Comparison of ENCODE assay signal across 8 cellular contexts in the genomic region with DNA sequence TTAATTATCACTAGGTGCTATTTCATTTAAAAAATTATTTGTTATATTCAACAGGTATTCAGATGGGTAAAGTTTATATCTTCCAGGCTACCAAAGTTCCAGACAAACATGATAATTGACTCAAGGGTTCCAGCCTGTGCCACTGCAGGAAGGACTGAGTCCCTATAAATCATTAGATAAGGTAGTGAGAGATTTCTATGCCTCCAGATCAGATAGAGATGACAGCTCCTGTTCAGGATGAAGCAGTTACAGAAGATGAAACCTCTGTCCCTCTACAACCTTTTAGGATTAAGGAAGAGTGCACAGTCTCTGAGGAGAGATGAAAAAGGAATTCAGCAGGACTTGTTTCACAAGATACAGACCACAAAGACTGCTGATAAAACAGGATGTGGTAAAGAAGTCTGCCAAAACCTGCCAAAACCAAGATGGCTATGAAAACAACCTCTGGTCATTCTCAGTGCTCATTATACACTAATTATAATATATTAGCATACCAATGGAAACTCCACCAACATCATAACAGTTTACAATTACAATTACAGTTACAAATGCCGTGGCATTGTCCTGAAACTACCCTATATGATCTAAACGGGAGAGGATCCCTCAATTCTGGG.
DNase-seq lines count a peak whose midpoint lies in the region; ATAC-seq and TF ChIP-seq lines count a peak whose summit lies in the region.

No MANE protein-coding gene starts in this region.

- peaks cover 2% of the 10 kb centered on the region for H3K27me3 Mint-ChIP-seq in activated CD8-positive, alpha-beta memory T cell treated with anti-CD3 and anti-CD28 coated beads, Interleukin-2, amount 10 ng/mL, durations not matched to agents 7 days and 5 days
- H3K27me3 Mint-ChIP-seq in activated naive CD8-positive, alpha-beta T cell treated with anti-CD3 and anti-CD28 coated beads, Interleukin-2, amount 10 ng/mL, durations not matched to agents 7 days and 5 days = no peaks in the 10 kb centered on the region

- no peaks in the 10 kb centered on the region for H3K36me3 ChIP-seq in psoas muscle (ENCODE audit: insufficient read depth in 1 of 2, low read depth in 1 of 2)

- DNase-seq in activated CD8-positive, alpha-beta memory T cell treated with anti-CD3 and anti-CD28 coated beads, Interleukin-2, amount 10 ng/mL, durations not matched to agents 7 days and 5 days = peak; percentile 56
- no peak for DNase-seq in activated CD8-positive, alpha-beta memory T cell treated with anti-CD3 and anti-CD28 coated beads, Interleukin-2, amount 50 U/mL, for 4 hours
- DNase-seq in activated naive CD8-positive, alpha-beta T cell treated with anti-CD3 and anti-CD28 coated beads, Interleukin-2, amount 10 ng/mL, durations not matched to agents 7 days and 5 days = no peak
- DNase-seq in psoas muscle (no peak), caudate nucleus (lab: John Stamatoyannopoulos, UW) (no peak), GM20000 (ENCODE audit: low spot score) (no peak)

- no peaks in the 10 kb centered on the region for H3K27me3 ChIP-seq in psoas muscle (ENCODE audit: insufficient read depth in 3 of 3, low read length in 2 of 3)

- no peaks in the 10 kb centered on the region for H3K9me3 ChIP-seq in psoas muscle

- peak; percentile 85 for ATAC-seq in activated CD8-positive, alpha-beta memory T cell treated with anti-CD3 and anti-CD28 coated beads, Interleukin-2, amount 10 ng/mL, durations not matched to agents 7 days and 5 days
- ATAC-seq in HG03558 (IDR thresholded peaks at IDR 0.05; ENCODE audit: extremely low read depth, unreplicated experiment) (peak; percentile 79), psoas muscle (peak; percentile 63 to 84 (median 76)), GM19397 (IDR thresholded peaks at IDR 0.05; ENCODE audit: unreplicated experiment) (no peak)
- peak; percentile 81 for ATAC-seq in activated naive CD8-positive, alpha-beta T cell treated with anti-CD3 and anti-CD28 coated beads, Interleukin-2, amount 10 ng/mL, durations not matched to agents 7 days and 5 days (ENCODE audit: low read depth)

- H3K27ac Mint-ChIP-seq in activated CD8-positive, alpha-beta memory T cell treated with anti-CD3 and anti-CD28 coated beads, Interleukin-2, amount 10 ng/mL, durations not matched to agents 7 days and 5 days = peak overlapping the region; percentile 79
- peak overlapping the region; percentile 84 for H3K27ac Mint-ChIP-seq in activated naive CD8-positive, alpha-beta T cell treated with anti-CD3 and anti-CD28 coated beads, Interleukin-2, amount 10 ng/mL, durations not matched to agents 7 days and 5 days

- 25 to 33% (median 25%) methylated on average over 2 of the region's 2 CpGs for WGBS in psoas muscle, 3 donors

- H3K36me3 Mint-ChIP-seq in activated CD8-positive, alpha-beta memory T cell treated with anti-CD3 and anti-CD28 coated beads, Interleukin-2, amount 10 ng/mL, durations not matched to agents 7 days and 5 days = peaks cover 6% of the 10 kb centered on the region
- H3K36me3 Mint-ChIP-seq in activated naive CD8-positive, alpha-beta T cell treated with anti-CD3 and anti-CD28 coated beads, Interleukin-2, amount 10 ng/mL, durations not matched to agents 7 days and 5 days = peaks cover 6% of the 10 kb centered on the region

- peak overlapping the region; percentile 35 for H3K4me3 ChIP-seq in psoas muscle

- CTCF ChIA-PET in activated CD8-positive, alpha-beta memory T cell treated with anti-CD3 and anti-CD28 coated beads, Interleukin-2, amount 10 ng/mL, durations not matched to agents 7 days and 5 days (lab: Charles Lee) = interaction anchor here (0.5 to 1.1 kb wide), 4 partner anchors 10 to 718 kb away, joined by 3 to 5 read pairs (median 4); no protein-coding TSS in a partner anchor

- peak overlapping the region; percentile 69 for H3K27ac ChIP-seq in psoas muscle
- H3K27ac ChIP-seq in caudate nucleus (ENCODE audit: low read depth, low read length) = no peak overlapping the region

- peak overlapping the region; percentile 45 for H3K4me3 Mint-ChIP-seq in activated CD8-positive, alpha-beta memory T cell treated with anti-CD3 and anti-CD28 coated beads, Interleukin-2, amount 10 ng/mL, durations not matched to agents 7 days and 5 days
- H3K4me3 Mint-ChIP-seq in activated naive CD8-positive, alpha-beta T cell treated with anti-CD3 and anti-CD28 coated beads, Interleukin-2, amount 10 ng/mL, durations not matched to agents 7 days and 5 days = peak overlapping the region; percentile 47

- no peak for TF ChIP-seq CTCF in psoas muscle (IDR thresholded peaks at IDR 0.05)
- TF ChIP-seq CTCF in GM20000 (IDR thresholded peaks at IDR 0.05; ENCODE audit: extremely low read depth, missing control alignments) = no peak

- peaks cover 3% of the 10 kb centered on the region for H3K9me3 Mint-ChIP-seq in activated CD8-positive, alpha-beta memory T cell treated with anti-CD3 and anti-CD28 coated beads, Interleukin-2, amount 10 ng/mL, durations not matched to agents 7 days and 5 days (ENCODE audit: low read depth)
- H3K9me3 Mint-ChIP-seq in activated naive CD8-positive, alpha-beta T cell treated with anti-CD3 and anti-CD28 coated beads, Interleukin-2, amount 10 ng/mL, durations not matched to agents 7 days and 5 days = peaks cover 8% of the 10 kb centered on the region

- POLR2A ChIA-PET in activated naive CD8-positive, alpha-beta T cell treated with anti-CD3 and anti-CD28 coated beads, Interleukin-2, amount 10 ng/mL, durations not matched to agents 7 days and 5 days (lab: Charles Lee) = no interaction called here

- H3K4me1 Mint-ChIP-seq in activated CD8-positive, alpha-beta memory T cell treated with anti-CD3 and anti-CD28 coated beads, Interleukin-2, amount 10 ng/mL, durations not matched to agents 7 days and 5 days = peaks cover 30% of the 10 kb centered on the region
- H3K4me1 Mint-ChIP-seq in activated naive CD8-positive, alpha-beta T cell treated with anti-CD3 and anti-CD28 coated beads, Interleukin-2, amount 10 ng/mL, durations not matched to agents 7 days and 5 days = peaks cover 26% of the 10 kb centered on the region

- intact Hi-C loops in psoas muscle (cut with DNase I) = no loop called here

- H3K4me1 ChIP-seq in psoas muscle = peaks cover 17% of the 10 kb centered on the region
